29 cellular contexts compared by ENCODE assay signal in genomic region chr1:2795926-2796325, GRCh38.
"Had no signal": no experiment of that assay in that cellular context is flagged by ENCODE, and none has a peak within 500 bp of the region (broad histone marks: within the 10 kb centered on the region; RNA-seq: fewer than 3 reads in every experiment).

No MANE protein-coding gene starts in this region.

- ATAC-seq: foreskin keratinocyte; gastroesophageal sphincter; left lobe of liver; mucosa of descending colon; pancreas; right lobe of liver; stimulated activated naive CD8-positive, alpha-beta T cell treated with anti-CD3 and anti-CD28 coated beads, Interleukin-15, amount 100 ng/mL, for 72 hours; upper lobe of right lung had no signal

- FAIRE-seq: endothelial cell of umbilical vein, kidney, pancreas had no signal

- H3K36me3 ChIP-seq: esophagus muscularis mucosa, gastroesophageal sphincter, pancreas, right lobe of liver, suprapubic skin, transverse colon, upper lobe of right lung, uterus had no signal

- H3K27me3 Mint-ChIP-seq: progenitor cell of endocrine pancreas had no signal

- H3K4me1 Mint-ChIP-seq: mesothelial cell of epicardium; nephron progenitor cell; stimulated activated naive CD8-positive, alpha-beta T cell treated with anti-CD3 and anti-CD28 coated beads, Interleukin-15, amount 100 ng/mL, for 72 hours had no signal

- DNase-seq: dermis blood vessel endothelial cell; effector memory CD4-positive, alpha-beta T cell; foreskin keratinocyte; mesenchymal stem cell; naive B cell; nephron progenitor cell; nucleus accumbens; stimulated activated CD4-positive, alpha-beta T cell treated with anti-CD3 and anti-CD28 coated beads, Interleukin-12 subunit alpha, Interleukin-12 subunit beta, amount 100 ng/mL, for 4 hours; stimulated activated CD4-positive, alpha-beta T cell treated with anti-CD3 and anti-CD28 coated beads, Interleukin-1b, Interleukin-23, amount 100 ng/mL, for 48 hours; stimulated activated CD4-positive, alpha-beta T cell treated with anti-CD3 and anti-CD28 coated beads, Interleukin-4, amount 100 ng/mL, for 1 hour; stimulated activated CD8-positive, alpha-beta memory T cell treated with anti-CD3 and anti-CD28 coated beads, Interleukin-4, amount 100 ng/mL, for 48 hours; stimulated activated naive CD4-positive, alpha-beta T cell; stimulated activated naive CD8-positive, alpha-beta T cell treated with anti-CD3 and anti-CD28 coated beads, Interleukin-15, amount 100 ng/mL, for 72 hours; transverse colon; uterus had no signal

- H3K4me2 ChIP-seq: smooth muscle cell had no signal

- H3K27me3 ChIP-seq: foreskin keratinocyte, pancreas, right lobe of liver, uterus had no signal

- H3K9me3 ChIP-seq: pancreas had no signal

- H3K4me3 Mint-ChIP-seq: mesothelial cell of epicardium; naive B cell; nephron progenitor cell; stimulated activated naive CD8-positive, alpha-beta T cell treated with anti-CD3 and anti-CD28 coated beads, Interleukin-15, amount 100 ng/mL, for 72 hours had no signal

- H3K27ac ChIP-seq: coronary artery, esophagus muscularis mucosa, foreskin keratinocyte, gastroesophageal sphincter, pancreas, right lobe of liver, suprapubic skin, transverse colon, upper lobe of right lung, uterus had no signal

- H3K4me1 ChIP-seq: esophagus muscularis mucosa, foreskin keratinocyte, gastroesophageal sphincter, pancreas, right lobe of liver, suprapubic skin, transverse colon, upper lobe of right lung, uterus had no signal

- H3K27ac Mint-ChIP-seq: mesothelial cell of epicardium; naive B cell; nephron progenitor cell; progenitor cell of endocrine pancreas; stimulated activated naive CD8-positive, alpha-beta T cell treated with anti-CD3 and anti-CD28 coated beads, Interleukin-15, amount 100 ng/mL, for 72 hours had no signal

- H3K4me3 ChIP-seq: coronary artery, esophagus muscularis mucosa, gastroesophageal sphincter, mucosa of descending colon, pancreas, right lobe of liver, smooth muscle cell, suprapubic skin, transverse colon, upper lobe of right lung, uterus had no signal
